Comparison of ENCODE assay signal across 11 cellular contexts in genomic region chr3:139588450-139588849, GRCh38.
DNase-seq lines count a peak whose midpoint lies in the region; ATAC-seq and TF ChIP-seq lines count a peak whose summit lies in the region.
"Had no signal": no experiment of that assay in that cellular context is flagged by ENCODE, and none has a peak within 500 bp of the region (broad histone marks: within the 10 kb centered on the region; RNA-seq: fewer than 3 reads in every experiment).

No MANE protein-coding gene starts in this region.

- H3K4me3 Mint-ChIP-seq in stimulated activated naive B cell treated with anti-CD40 and anti-IgM and Interleukin-4, amounts not matched to agents 10 μg/mL and 1 μg/mL and 100 μg/mL, for 72 hours: no peak overlapping the region

- peaks cover 0 to 12% of the 10 kb centered on the region in 2 donors for H3K36me3 Mint-ChIP-seq in stimulated activated naive B cell treated with anti-CD40 and anti-IgM and Interleukin-4, amounts not matched to agents 10 μg/mL and 1 μg/mL and 100 μg/mL, for 72 hours

- no peak overlapping the region for H3K27ac ChIP-seq in 22Rv1

- no peaks in the 10 kb centered on the region for H3K27me3 Mint-ChIP-seq in stimulated activated naive B cell treated with anti-CD40 and anti-IgM and Interleukin-4, amounts not matched to agents 10 μg/mL and 1 μg/mL and 100 μg/mL, for 72 hours

- H3K27ac Mint-ChIP-seq in stimulated activated naive B cell treated with anti-CD40 and anti-IgM and Interleukin-4, amounts not matched to agents 10 μg/mL and 1 μg/mL and 100 μg/mL, for 72 hours: no peak overlapping the region

- no peaks in the 10 kb centered on the region for H3K4me1 Mint-ChIP-seq in stimulated activated naive B cell treated with anti-CD40 and anti-IgM and Interleukin-4, amounts not matched to agents 10 μg/mL and 1 μg/mL and 100 μg/mL, for 72 hours

- H3K9me3 Mint-ChIP-seq in stimulated activated naive B cell treated with anti-CD40 and anti-IgM and Interleukin-4, amounts not matched to agents 10 μg/mL and 1 μg/mL and 100 μg/mL, for 72 hours: peaks cover 1 to 7% of the 10 kb centered on the region in 2 donors

- TF ChIP-seq CTCF in 22Rv1 (IDR thresholded peaks at IDR 0.05): peak; percentile 14; the same call in 1 of the 2 replicates

- ATAC-seq in GM21737 (IDR thresholded peaks at IDR 0.05; ENCODE audit: unreplicated experiment) (no peak), GM18498 (IDR thresholded peaks at IDR 0.05; ENCODE audit: unreplicated experiment) (no peak)
- no peak for ATAC-seq in stimulated activated naive B cell treated with anti-CD40 and anti-IgM and Interleukin-4, amounts not matched to agents 10 μg/mL and 1 μg/mL and 100 μg/mL, for 72 hours (replicated peaks)

- POLR2A ChIA-PET in HEK293T (lab: Yijun Ruan, JAX): no interaction called here

- peak; percentile 30 for DNase-seq in HEK293T (ENCODE audit: extremely low spot score)
- DNase-seq in NCI-H526 (lab: John Stamatoyannopoulos, UW): peak; percentile 84 to 93
- DNase-seq in erythroblast (lab: John Stamatoyannopoulos, UW): peak; percentile 31 to 33
- no peak for DNase-seq in NCI-H2171 treated with DMSO at 0.1 percent for 48 hours (lab: John Stamatoyannopoulos, UW)
- DNase-seq in stimulated activated naive B cell treated with anti-CD40 and anti-IgM and Interleukin-4, amounts not matched to agents 10 μg/mL and 1 μg/mL and 100 μg/mL, for 72 hours: no peak
- DNase-seq: activated CD8-positive, alpha-beta memory T cell treated with anti-CD3 and anti-CD28 coated beads for 24 hours; C1 segment of cervical spinal cord; substantia nigra had no signal

- no peak for TF ChIP-seq POLR2A in erythroblast (IDR thresholded peaks at IDR 0.05; ENCODE audit: low read length)

- CTCF ChIA-PET in HEK293T (lab: Yijun Ruan, JAX): no interaction called here

TF ChIP-seq in HEK293T, 16 proteins besides CTCF, POLR2A, EP300 and RAD21:
- no peak for TF ChIP-seq FOXK2 (IDR thresholded peaks at IDR 0.05)
- no peak for TF ChIP-seq ARNT (IDR thresholded peaks at IDR 0.05)
- TF ChIP-seq L3MBTL2 (conservative IDR thresholded peaks at IDR 0.05): no peak
- no peak for TF ChIP-seq FOXM1 (IDR thresholded peaks at IDR 0.05; ENCODE audit: borderline replicate concordance)
- no peak for TF ChIP-seq ELF4 (IDR thresholded peaks at IDR 0.05)
- no peak for TF ChIP-seq FOXA1 (IDR thresholded peaks at IDR 0.05)
- TF ChIP-seq PKNOX1 (IDR thresholded peaks at IDR 0.05): no peak
- no peak for TF ChIP-seq SP1 (IDR thresholded peaks at IDR 0.05)
- no peak for TF ChIP-seq LEF1 (IDR thresholded peaks at IDR 0.05; ENCODE audit: borderline replicate concordance)
- no peak for TF ChIP-seq BHLHE40 (IDR thresholded peaks at IDR 0.05; ENCODE audit: borderline replicate concordance)
TF ChIP-seq in HEK293T: peak in this region for 0.

Comparison
In these comparisons a context has a peak if more than half of its experiments do, and no peak if none do; other contexts are left out.
1. DNase-seq: peak in HEK293T (single experiment), NCI-H526 (2 of 2) and erythroblast (2 of 2); none in NCI-H2171 treated with DMSO at 0.1 percent for 48 hours (single experiment) and stimulated activated naive B cell treated with anti-CD40 and anti-IgM and Interleukin-4, amounts not matched to agents 10 μg/mL and 1 μg/mL and 100 μg/mL, for 72 hours (single experiment).